Comparison of ENCODE assay signal across 1 cellular context in the genomic region with DNA sequence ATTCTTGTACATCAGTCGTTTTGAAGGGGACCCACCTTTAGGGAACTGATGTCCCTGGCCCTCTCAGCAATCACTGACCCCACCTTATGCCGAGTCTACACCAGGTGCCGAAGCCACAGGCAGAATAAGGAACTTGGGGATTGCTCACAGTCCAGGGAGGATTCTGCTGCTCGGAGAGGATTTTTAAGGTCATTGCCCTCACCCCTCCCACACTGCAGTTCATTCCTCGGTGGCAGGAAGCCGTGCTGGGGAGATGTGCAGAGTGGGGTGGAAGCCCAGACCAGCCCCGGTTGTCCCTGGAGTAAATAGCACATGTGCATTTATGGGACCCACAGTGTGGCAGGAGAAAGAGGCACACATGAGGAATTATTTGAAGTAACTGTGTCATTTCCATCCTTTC.
TF ChIP-seq lines count a peak whose summit lies in the region.

No MANE protein-coding gene starts in this region.

TF ChIP-seq in SK-N-SH treated with all-trans-retinoic acid at 6 μM for 48 hours, 23 proteins besides CTCF, POLR2A, EP300 and RAD21 (continued from another document):
- TF ChIP-seq, protein P1, sequence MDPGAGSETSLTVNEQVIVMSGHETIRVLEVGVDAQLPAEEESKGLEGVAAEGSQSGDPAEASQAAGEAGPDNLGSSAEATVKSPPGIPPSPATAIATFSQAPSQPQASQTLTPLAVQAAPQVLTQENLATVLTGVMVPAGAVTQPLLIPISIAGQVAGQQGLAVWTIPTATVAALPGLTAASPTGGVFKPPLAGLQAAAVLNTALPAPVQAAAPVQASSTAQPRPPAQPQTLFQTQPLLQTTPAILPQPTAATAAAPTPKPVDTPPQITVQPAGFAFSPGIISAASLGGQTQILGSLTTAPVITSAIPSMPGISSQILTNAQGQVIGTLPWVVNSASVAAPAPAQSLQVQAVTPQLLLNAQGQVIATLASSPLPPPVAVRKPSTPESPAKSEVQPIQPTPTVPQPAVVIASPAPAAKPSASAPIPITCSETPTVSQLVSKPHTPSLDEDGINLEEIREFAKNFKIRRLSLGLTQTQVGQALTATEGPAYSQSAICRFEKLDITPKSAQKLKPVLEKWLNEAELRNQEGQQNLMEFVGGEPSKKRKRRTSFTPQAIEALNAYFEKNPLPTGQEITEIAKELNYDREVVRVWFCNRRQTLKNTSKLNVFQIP (CRISPR knock-in tag; IDR thresholded peaks at IDR 0.05; ENCODE audit: borderline replicate concordance, low read depth), result no peak
- TF ChIP-seq PPARA (CRISPR knock-in tag; IDR thresholded peaks at IDR 0.05; ENCODE audit: borderline replicate concordance) (no peak), ZC3H10 (CRISPR knock-in tag; IDR thresholded peaks at IDR 0.05) (no peak), RARB (CRISPR knock-in tag; IDR thresholded peaks at IDR 0.05) (no peak), TCF4 (CRISPR knock-in tag; IDR thresholded peaks at IDR 0.05; ENCODE audit: borderline replicate concordance) (no peak)
- TF ChIP-seq, protein P2, sequence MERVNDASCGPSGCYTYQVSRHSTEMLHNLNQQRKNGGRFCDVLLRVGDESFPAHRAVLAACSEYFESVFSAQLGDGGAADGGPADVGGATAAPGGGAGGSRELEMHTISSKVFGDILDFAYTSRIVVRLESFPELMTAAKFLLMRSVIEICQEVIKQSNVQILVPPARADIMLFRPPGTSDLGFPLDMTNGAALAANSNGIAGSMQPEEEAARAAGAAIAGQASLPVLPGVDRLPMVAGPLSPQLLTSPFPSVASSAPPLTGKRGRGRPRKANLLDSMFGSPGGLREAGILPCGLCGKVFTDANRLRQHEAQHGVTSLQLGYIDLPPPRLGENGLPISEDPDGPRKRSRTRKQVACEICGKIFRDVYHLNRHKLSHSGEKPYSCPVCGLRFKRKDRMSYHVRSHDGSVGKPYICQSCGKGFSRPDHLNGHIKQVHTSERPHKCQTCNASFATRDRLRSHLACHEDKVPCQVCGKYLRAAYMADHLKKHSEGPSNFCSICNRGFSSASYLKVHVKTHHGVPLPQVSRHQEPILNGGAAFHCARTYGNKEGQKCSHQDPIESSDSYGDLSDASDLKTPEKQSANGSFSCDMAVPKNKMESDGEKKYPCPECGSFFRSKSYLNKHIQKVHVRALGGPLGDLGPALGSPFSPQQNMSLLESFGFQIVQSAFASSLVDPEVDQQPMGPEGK (CRISPR knock-in tag; IDR thresholded peaks at IDR 0.05; ENCODE audit: borderline replicate concordance), result no peak
